23 cellular contexts compared by ENCODE assay signal in genomic region chr11:125179895-125180294, GRCh38. TPM values are rescaled to one million over a fixed set of nuclear protein-coding genes. Genes with fewer than 3 reads are reported as not detected.
"Had no signal": no experiment of that assay in that cellular context is flagged by ENCODE, and none has a peak within 500 bp of the region (broad histone marks: within the 10 kb centered on the region; RNA-seq: fewer than 3 reads in every experiment).

No MANE protein-coding gene starts in this region.

- H3K4me1 ChIP-seq: colonic mucosa, left lung, right lobe of liver, upper lobe of right lung had no signal

- H3K79me2 ChIP-seq: hepatocyte had no signal

- ATAC-seq: activated CD4-positive, alpha-beta T cell treated with anti-CD3 and anti-CD28 coated beads for 36 hours; natural killer cell; right lobe of liver; upper lobe of right lung had no signal

- H3K27ac ChIP-seq: colonic mucosa, esophagus muscularis mucosa, hepatocyte, left lung, right lobe of liver, thoracic aorta, upper lobe of right lung had no signal

- H3K36me3 Mint-ChIP-seq: activated naive CD4-positive, alpha-beta T cell treated with anti-CD3 and anti-CD28 coated beads, Interleukin-2, amount 10 ng/mL, durations not matched to agents 7 days and 5 days; natural killer cell had no signal

- DNase-seq: activated B cell treated with CpG ODN at 0.5 μM for 24 hours; activated CD4-positive, alpha-beta T cell treated with anti-CD3 and anti-CD28 coated beads for 36 hours; activated CD4-positive, alpha-beta T cell treated with anti-CD3 and anti-CD28 coated beads, Interleukin-2, amount 50 U/mL, for 48 hours; activated naive CD4-positive, alpha-beta T cell treated with anti-CD3 and anti-CD28 coated beads, Interleukin-2, amount 10 ng/mL, durations not matched to agents 7 days and 5 days; activated T-cell treated with anti-CD3 and anti-CD28 coated beads, Interleukin-2, amount 50 U/mL, for 48 hours; central memory CD4-positive, alpha-beta T cell; colonic mucosa; dorsolateral prefrontal cortex; glutamatergic neuron; kidney glomerular epithelial cell; left lung; natural killer cell; stimulated activated CD4-positive, alpha-beta T cell treated with anti-CD3 and anti-CD28 coated beads, Interleukin-4, amount 100 ng/mL, for 24 hours; stimulated activated naive CD4-positive, alpha-beta T cell treated with Interleukin-2 at 50 U/mL for 16 hours; T-helper 9 cell; upper lobe of right lung had no signal

- H3K9me3 Mint-ChIP-seq: activated B cell treated with CpG ODN at 0.5 μM for 24 hours; activated naive CD4-positive, alpha-beta T cell treated with anti-CD3 and anti-CD28 coated beads, Interleukin-2, amount 10 ng/mL, durations not matched to agents 7 days and 5 days; natural killer cell had no signal

- H2AFZ ChIP-seq: hepatocyte had no signal

- H3K27ac Mint-ChIP-seq: activated B cell treated with CpG ODN at 0.5 μM for 24 hours; activated CD4-positive, alpha-beta T cell treated with anti-CD3 and anti-CD28 coated beads for 36 hours; activated naive CD4-positive, alpha-beta T cell treated with anti-CD3 and anti-CD28 coated beads, Interleukin-2, amount 10 ng/mL, durations not matched to agents 7 days and 5 days; natural killer cell had no signal

- H3K36me3 ChIP-seq: colonic mucosa, esophagus muscularis mucosa, left lung, right lobe of liver, thoracic aorta, upper lobe of right lung had no signal

- H3K4me3 Mint-ChIP-seq: activated B cell treated with CpG ODN at 0.5 μM for 24 hours; activated CD4-positive, alpha-beta T cell treated with anti-CD3 and anti-CD28 coated beads for 36 hours; activated naive CD4-positive, alpha-beta T cell treated with anti-CD3 and anti-CD28 coated beads, Interleukin-2, amount 10 ng/mL, durations not matched to agents 7 days and 5 days; natural killer cell had no signal

- H3K4me3 ChIP-seq: colonic mucosa, dorsolateral prefrontal cortex, esophagus muscularis mucosa, hepatocyte, left lung, right lobe of liver, thoracic aorta, upper lobe of right lung had no signal

- H3K4me2 ChIP-seq: hepatocyte had no signal

- FAIRE-seq: frontal cortex had no signal

- H3K27me3 ChIP-seq: colonic mucosa, dorsolateral prefrontal cortex, esophagus muscularis mucosa, hepatocyte, right lobe of liver, upper lobe of right lung had no signal

- H3K4me1 Mint-ChIP-seq: activated B cell treated with CpG ODN at 0.5 μM for 24 hours; activated CD4-positive, alpha-beta T cell treated with anti-CD3 and anti-CD28 coated beads for 36 hours; activated naive CD4-positive, alpha-beta T cell treated with anti-CD3 and anti-CD28 coated beads, Interleukin-2, amount 10 ng/mL, durations not matched to agents 7 days and 5 days; natural killer cell had no signal

- H3K9me3 ChIP-seq: colonic mucosa, esophagus muscularis mucosa, left lung, right lobe of liver, thoracic aorta, upper lobe of right lung had no signal

RNA-seq across cellular contexts. Expression of gene PKNOX2, which starts 15.3 kb away (rescaled TPM):
- total RNA-seq: activated B cell treated with CpG ODN at 0.5 μM for 24 hours; activated CD4-positive, alpha-beta T cell treated with anti-CD3 and anti-CD28 coated beads for 36 hours; lung microvascular endothelial cell; natural killer cell; T-helper 1 cell treated with Interleukin-12 subunit alpha and Interleukin-12 subunit beta and Interleukin-4 antibody, amounts not matched to agents 30 ng/mL and 1 ng/mL, for 36 hours had no signal
